ENCODE assay signal across 17 cellular contexts in the genomic region with DNA sequence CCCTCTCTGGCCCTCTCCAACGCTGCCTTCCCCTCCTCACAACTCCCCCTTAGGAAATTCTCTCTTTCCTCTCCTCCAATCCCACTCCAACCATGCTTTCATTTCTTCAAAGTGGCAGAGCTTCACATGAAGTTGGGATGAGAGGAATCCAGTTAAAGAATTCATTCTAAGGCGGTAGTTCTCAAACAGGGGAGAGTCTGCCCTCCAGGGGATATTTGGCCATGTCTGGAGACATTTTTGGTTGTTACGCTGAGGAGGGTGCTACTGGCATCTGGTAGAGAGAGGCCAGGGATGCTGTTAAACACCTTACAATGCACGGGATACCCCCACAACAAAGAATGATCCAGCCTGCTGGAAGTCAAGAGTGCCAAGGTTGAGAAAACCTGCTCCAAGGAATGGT.
"Had no signal": no experiment of that assay in that cellular context is flagged by ENCODE, and none has a peak within 500 bp of the region (broad histone marks: within the 10 kb centered on the region; RNA-seq: fewer than 3 reads in every experiment).

No MANE protein-coding gene starts in this region.

- H3K4me3 ChIP-seq: coronary artery, dorsolateral prefrontal cortex, esophagus muscularis mucosa, gastroesophageal sphincter, heart left ventricle, left lung, lower lobe of right lung, mucosa of descending colon had no signal

- H3K27ac ChIP-seq: coronary artery, dorsolateral prefrontal cortex, esophagus muscularis mucosa, foreskin keratinocyte, gastroesophageal sphincter, heart left ventricle, left lung, lower lobe of right lung had no signal

- DNase-seq: dermis blood vessel endothelial cell; dorsolateral prefrontal cortex; effector CD4-positive, alpha-beta T cell; effector memory CD4-positive, alpha-beta T cell; foreskin keratinocyte; heart left ventricle; hippocampal formation; left cardiac atrium; left lung; left ventricle myocardium superior; lower lobe of right lung; mesenchymal stem cell; mucosa of descending colon; naive B cell had no signal

- H3K27me3 ChIP-seq: esophagus muscularis mucosa, foreskin keratinocyte, gastroesophageal sphincter, left lung had no signal

- H3K4me1 ChIP-seq: esophagus muscularis mucosa, foreskin keratinocyte, gastroesophageal sphincter, heart left ventricle, left lung, lower lobe of right lung had no signal

- H3K36me3 ChIP-seq: esophagus muscularis mucosa, gastroesophageal sphincter, heart left ventricle, left lung, lower lobe of right lung had no signal

- H3K9me3 ChIP-seq: esophagus muscularis mucosa, gastroesophageal sphincter, heart left ventricle, left lung, lower lobe of right lung, mucosa of descending colon had no signal
